29 cellular contexts compared by ENCODE assay signal in genomic region chr10:62657244-62657835, GRCh38.
"Had no signal": no experiment of that assay in that cellular context is flagged by ENCODE, and none has a peak within 500 bp of the region (broad histone marks: within the 10 kb centered on the region; RNA-seq: fewer than 3 reads in every experiment).

No MANE protein-coding gene starts in this region.

- H3K36me3 ChIP-seq: breast epithelium, WERI-Rb-1 had no signal

- ATAC-seq: activated CD8-positive, alpha-beta T cell treated with anti-CD3 and anti-CD28 coated beads for 36 hours; activated T-cell treated with anti-CD3 and anti-CD28 coated beads, Interleukin-2, amount 50 U/mL, for 72 hours; activated T-helper 17 cell treated with anti-CD3 and anti-CD28 coated beads, Interleukin-2, amount 50 U/mL, for 72 hours; body of pancreas; K562; Right ventricle myocardium inferior had no signal

- DNase-seq: activated CD4-positive, alpha-beta T cell treated with anti-CD3 and anti-CD28 coated beads for 1 hour; activated CD4-positive, alpha-beta T cell treated with anti-CD3 and anti-CD28 coated beads, Interleukin-2, amount 10 ng/mL, durations not matched to agents 24 days and 14 days; activated CD4-positive, alpha-beta T cell treated with anti-CD3 and anti-CD28 coated beads, Interleukin-2, amount 50 U/mL, for 4 hours; activated CD4-positive, CD25-positive, alpha-beta regulatory T cell; activated CD8-positive, alpha-beta T cell treated with anti-CD3 and anti-CD28 coated beads for 36 hours; activated effector memory CD4-positive, alpha-beta T cell treated with anti-CD3 and anti-CD28 coated beads, Interleukin-2, amount 50 U/mL, for 16 hours; activated naive CD4-positive, alpha-beta T cell; activated naive CD8-positive, alpha-beta T cell treated with anti-CD3 and anti-CD28 coated beads, Interleukin-2, amount 10 ng/mL, durations not matched to agents 7 days and 5 days; activated T-cell treated with anti-CD3 and anti-CD28 coated beads, Interleukin-2, amount 50 U/mL, for 1 hour; activated T-cell treated with anti-CD3 and anti-CD28 coated beads, Interleukin-2, amount 50 U/mL, for 72 hours; amygdala; body of pancreas; NCI-H1092 treated with DMSO at 0.1 percent for 48 hours; NCI-H1436; NCI-H1694; NCI-H1930; NCI-H2171; NCI-H446; NCI-H510A treated with DMSO at 0.1 percent for 48 hours; NCI-H526 treated with DMSO at 0.1 percent for 48 hours; PC-9; SIG-M5; T1000; WERI-Rb-1 had no signal

- H3K27me3 ChIP-seq: body of pancreas, breast epithelium had no signal

- H3K4me3 ChIP-seq: body of pancreas, breast epithelium, K562, PC-9 had no signal

- H3K4me1 ChIP-seq: body of pancreas, breast epithelium had no signal

- H3K27ac ChIP-seq: body of pancreas, breast epithelium, PC-9, RWPE1, WERI-Rb-1 had no signal

- H3K9me3 ChIP-seq: body of pancreas, breast epithelium had no signal
